ENCODE assay signal across 32 cellular contexts in genomic region chr6:109676724-109677123, GRCh38.
"Had no signal": no experiment of that assay in that cellular context is flagged by ENCODE, and none has a peak within 500 bp of the region (broad histone marks: within the 10 kb centered on the region; RNA-seq: fewer than 3 reads in every experiment).

No MANE protein-coding gene starts in this region.

- H3K4me3 ChIP-seq: adrenal gland, body of pancreas, breast epithelium had no signal

- H3K36me3 ChIP-seq: adrenal gland, brain microvascular endothelial cell, breast epithelium had no signal

- H3K27ac ChIP-seq: adrenal gland, body of pancreas, brain microvascular endothelial cell, breast epithelium, VCaP had no signal

- H3K4me1 ChIP-seq: adrenal gland, breast epithelium had no signal

- H3K9me3 ChIP-seq: adrenal gland, body of pancreas, breast epithelium had no signal

- DNase-seq: activated B cell treated with CpG ODN at 0.5 μM for 24 hours; activated CD4-positive, alpha-beta memory T cell treated with anti-CD3 and anti-CD28 coated beads for 36 hours; activated CD4-positive, alpha-beta T cell treated with anti-CD3 and anti-CD28 coated beads for 4 hours; activated CD4-positive, alpha-beta T cell treated with anti-CD3 and anti-CD28 coated beads, Interleukin-2, amount 10 ng/mL, durations not matched to agents 24 days and 14 days; activated CD4-positive, alpha-beta T cell treated with anti-CD3 and anti-CD28 coated beads, Interleukin-2, amount 50 U/mL, for 1 hour; activated CD4-positive, alpha-beta T cell treated with anti-CD3 and anti-CD28 coated beads, Interleukin-2, amount 50 U/mL, for 4 hours; activated CD4-positive, CD25-positive, alpha-beta regulatory T cell treated with anti-CD3 and anti-CD28 coated beads, Interleukin-2, amount 50 U/mL, for 72 hours; activated CD8-positive, alpha-beta memory T cell treated with anti-CD3 and anti-CD28 coated beads, Interleukin-2, amount 50 U/mL, for 4 hours; activated CD8-positive, alpha-beta T cell treated with anti-CD3 and anti-CD28 coated beads for 36 hours; activated effector memory CD4-positive, alpha-beta T cell treated with anti-CD3 and anti-CD28 coated beads, Interleukin-2, amount 50 U/mL, for 16 hours; activated gamma-delta T cell treated with Interleukin-2 at 50 U/mL for 16 hours; activated naive CD4-positive, alpha-beta T cell; activated naive CD4-positive, alpha-beta T cell treated with anti-CD3 and anti-CD28 coated beads for 36 hours; activated naive CD4-positive, alpha-beta T cell treated with anti-CD3 and anti-CD28 coated beads, Interleukin-2, amount 50 U/mL, for 16 hours; activated naive CD8-positive, alpha-beta T cell treated with anti-CD3 and anti-CD28 coated beads for 36 hours; activated T-cell treated with anti-CD3 and anti-CD28 coated beads for 4 hours; activated T-cell treated with anti-CD3 and anti-CD28 coated beads, Interleukin-2, amount 50 U/mL, for 1 hour; activated T-cell treated with anti-CD3 and anti-CD28 coated beads, Interleukin-2, amount 50 U/mL, for 4 hours; activated T-cell treated with anti-CD3 and anti-CD28 coated beads, Interleukin-2, amount 50 U/mL, for 72 hours; adrenal gland; amniotic stem cell; aorta; body of pancreas; brain microvascular endothelial cell; central memory CD4-positive, alpha-beta T cell; T-helper 2 cell; T-helper 9 cell had no signal

- H3K27me3 ChIP-seq: adrenal gland, body of pancreas, brain microvascular endothelial cell, breast epithelium had no signal

- FAIRE-seq: astrocyte had no signal

- ATAC-seq: activated CD8-positive, alpha-beta T cell treated with anti-CD3 and anti-CD28 coated beads for 36 hours; activated naive CD4-positive, alpha-beta T cell treated with anti-CD3 and anti-CD28 coated beads, Interleukin-2, amount 50 U/mL, for 72 hours; activated T-cell treated with anti-CD3 and anti-CD28 coated beads, Interleukin-2, amount 50 U/mL, for 4 hours; activated T-cell treated with anti-CD3 and anti-CD28 coated beads, Interleukin-2, amount 50 U/mL, for 72 hours; activated T-helper 17 cell treated with anti-CD3 and anti-CD28 coated beads, Interleukin-2, amount 50 U/mL, for 72 hours; body of pancreas had no signal
